Comparison of ENCODE assay signal across 14 cellular contexts in genomic region chr20:10919549-10920140, GRCh38.
DNase-seq lines count a peak whose midpoint lies in the region; ATAC-seq and TF ChIP-seq lines count a peak whose summit lies in the region.
"Had no signal": no experiment of that assay in that cellular context is flagged by ENCODE, and none has a peak within 500 bp of the region (broad histone marks: within the 10 kb centered on the region; RNA-seq: fewer than 3 reads in every experiment).

No MANE protein-coding gene starts in this region.

- peaks cover 43% of the 10 kb centered on the region for H3K4me1 ChIP-seq in SJSA1 (replicated peaks)
- H3K4me1 ChIP-seq in sigmoid colon = peaks cover 0 to 17% (median 7%) of the 10 kb centered on the region in 4 donors
- H3K4me1 ChIP-seq: colonic mucosa had no signal

- no peak for TF ChIP-seq POLR2A in sigmoid colon (IDR thresholded peaks at IDR 0.05)

- intact Hi-C loops in sigmoid colon (cut with DNase I) = no loop called here

- TF ChIP-seq CTCF in fibroblast of the aortic adventitia (IDR thresholded peaks at IDR 0.05; ENCODE audit: insufficient read depth, low read length) (no peak), sigmoid colon (IDR thresholded peaks at IDR 0.05) (no peak)

- H3K36me3 ChIP-seq in SJSA1 (no peaks in the 10 kb centered on the region), sigmoid colon (no peaks in the 10 kb centered on the region)
- H3K36me3 ChIP-seq: colonic mucosa had no signal

- H3K27me3 ChIP-seq in SJSA1 (replicated peaks) (no peaks in the 10 kb centered on the region), sigmoid colon (no peaks in the 10 kb centered on the region)
- H3K27me3 ChIP-seq: colonic mucosa had no signal

- DNase-seq in GM04503 (ENCODE audit: low read depth) (peak; percentile 46), SJSA1 (ENCODE audit: low read depth in 1 of 2, low spot score in 2 of 2) (peak; percentile 47 to 53), fibroblast of the aortic adventitia (ENCODE audit: low read depth) (peak; percentile 91), sigmoid colon (peak; percentile 64), D341Med (ENCODE audit: low spot score) (no peak)
- DNase-seq: activated CD4-positive, alpha-beta memory T cell treated with anti-CD3 and anti-CD28 coated beads for 36 hours; CD4-positive, CD25-positive, alpha-beta regulatory T cell; colonic mucosa; hippocampal formation; NCI-H69; T-helper 1 cell had no signal

- H3K27ac ChIP-seq in SJSA1 (no peak overlapping the region), sigmoid colon (peak overlapping the region in 1 of 4 donors; percentile 8)
- H3K27ac ChIP-seq: colonic mucosa had no signal

- no peaks in the 10 kb centered on the region for H3K9me3 ChIP-seq in SJSA1 (replicated peaks)
- no peaks in the 10 kb centered on the region for H3K9me3 ChIP-seq in sigmoid colon
- H3K9me3 ChIP-seq: colonic mucosa had no signal

- ATAC-seq in HG02678 (IDR thresholded peaks at IDR 0.05; ENCODE audit: unreplicated experiment) = no peak
- no peak for ATAC-seq in HG02970 (IDR thresholded peaks at IDR 0.05; ENCODE audit: low FRiP score, unreplicated experiment)
- ATAC-seq in GM18517 (IDR thresholded peaks at IDR 0.05; ENCODE audit: unreplicated experiment) = no peak

- no peak overlapping the region for H3K4me3 ChIP-seq in SJSA1
- H3K4me3 ChIP-seq in fibroblast of the aortic adventitia (ENCODE audit: low read depth, low read length) = no peak overlapping the region
- H3K4me3 ChIP-seq in sigmoid colon = no peak overlapping the region
- H3K4me3 ChIP-seq: colonic mucosa had no signal

- WGBS in sigmoid colon, 2 donors = 79 to 82% methylated on average over 5 of the region's 5 CpGs

- TF ChIP-seq EP300 in sigmoid colon (IDR thresholded peaks at IDR 0.05) = no peak
